ENCODE assay signal across 1 cellular context in genomic region chr16:9090960-9091866, GRCh38.
A peak's percentile ranks its signal among the peaks of the same experiment; 100 is the strongest.
TF ChIP-seq lines count a peak whose summit lies in the region.

HAPSTR1 (plus strand) TSS chr16:9091644; CDS start chr16:9092045, 401 bp downstream.

TF ChIP-seq in HepG2, 621 proteins besides CTCF, POLR2A, EP300 and RAD21 (continued from another document and continues in another):
- TF ChIP-seq ZNF407 (CRISPR knock-in tag; IDR thresholded peaks at IDR 0.05; ENCODE audit: not compliant biosample characterization) (peak; percentile 85), MEIS1 (CRISPR knock-in tag; IDR thresholded peaks at IDR 0.05; ENCODE audit: borderline replicate concordance) (peak; percentile 85), PRDM15 (CRISPR knock-in tag; IDR thresholded peaks at IDR 0.05) (no peak; the same call in 1 of the 2 replicates), ZNF3 (CRISPR knock-in tag; IDR thresholded peaks at IDR 0.05) (0 out of 2 replicates have a peak, but pooled peaks have one; percentile 38), ZNF331 (CRISPR knock-in tag; IDR thresholded peaks at IDR 0.05) (peak; percentile 95), HHEX (CRISPR knock-in tag; IDR thresholded peaks at IDR 0.05) (peak; percentile 57; the same call in 1 of the 2 replicates), ZNF235 (CRISPR knock-in tag; IDR thresholded peaks at IDR 0.05; ENCODE audit: borderline replicate concordance) (peak; percentile 92; the same call in 1 of the 2 replicates), CHCHD3 (CRISPR knock-in tag; IDR thresholded peaks at IDR 0.05) (peak; percentile 83; the same call in 1 of the 2 replicates), MXI1 (IDR thresholded peaks at IDR 0.05; ENCODE audit: borderline replicate concordance, low read depth, low read length) (peak; percentile 91; the same call in 2 of the 3 replicates), ATF3 (CRISPR knock-in tag; IDR thresholded peaks at IDR 0.05) (peak; percentile 89), RORA (CRISPR knock-in tag; IDR thresholded peaks at IDR 0.05) (no peak), XBP1 (CRISPR knock-in tag; IDR thresholded peaks at IDR 0.05) (no peak), ZNF703 (CRISPR knock-in tag; IDR thresholded peaks at IDR 0.05; ENCODE audit: borderline replicate concordance) (no peak), ZNF562 (CRISPR knock-in tag; IDR thresholded peaks at IDR 0.05; ENCODE audit: borderline replicate concordance) (no peak), LBX2 (CRISPR knock-in tag; IDR thresholded peaks at IDR 0.05; ENCODE audit: borderline replicate concordance) (peak; percentile 65; the same call in 1 of the 2 replicates), ZSCAN12 (CRISPR knock-in tag; IDR thresholded peaks at IDR 0.05) (peak; percentile 93), SP5 (CRISPR knock-in tag; IDR thresholded peaks at IDR 0.05; ENCODE audit: borderline replicate concordance, low read depth) (peak; percentile 91; the same call in 1 of the 2 replicates), KLF13 (CRISPR knock-in tag; IDR thresholded peaks at IDR 0.05) (peak; percentile 85; the same call in 1 of the 2 replicates), ZHX1 (CRISPR knock-in tag; IDR thresholded peaks at IDR 0.05; ENCODE audit: low read depth) (peak; percentile 87), GTF2F1 (IDR thresholded peaks at IDR 0.05; ENCODE audit: low read length) (peak; percentile 67), EED (CRISPR knock-in tag; IDR thresholded peaks at IDR 0.05) (peak; percentile 84; the same call in 1 of the 2 replicates), ZNF724P (CRISPR knock-in tag; IDR thresholded peaks at IDR 0.05; ENCODE audit: borderline replicate concordance) (peak; percentile 89), ELK4 (CRISPR knock-in tag; IDR thresholded peaks at IDR 0.05; ENCODE audit: borderline replicate concordance) (no peak; the same call in 1 of the 2 replicates), ASH2L (IDR thresholded peaks at IDR 0.05; ENCODE audit: insufficient read length, low read depth, low read length) (peak; percentile 52), ZFY (CRISPR knock-in tag; IDR thresholded peaks at IDR 0.05) (peak; percentile 98), NCOA2 (CRISPR knock-in tag; IDR thresholded peaks at IDR 0.05) (no peak; the same call in 1 of the 2 replicates), NR2F6 (IDR thresholded peaks at IDR 0.05) (peak; percentile 42; the same call in 1 of the 2 replicates), NR2F6 (CRISPR knock-in tag; IDR thresholded peaks at IDR 0.05) (peak; percentile 42; the same call in 1 of the 2 replicates), CREB1 (IDR thresholded peaks at IDR 0.05) (peak; percentile 94), CREB1 (CRISPR knock-in tag; IDR thresholded peaks at IDR 0.05) (peak; percentile 92), KAT7 (CRISPR knock-in tag; IDR thresholded peaks at IDR 0.05; ENCODE audit: borderline replicate concordance) (peak; percentile 69; the same call in 1 of the 2 replicates), SRSF1 (optimal IDR thresholded peaks at IDR 0.05; ENCODE audit: low read depth, low read length) (peak; percentile 84), ATF7-NPFF (CRISPR knock-in tag; IDR thresholded peaks at IDR 0.05; ENCODE audit: low read depth) (peak; percentile 95; the same call in 1 of the 2 replicates), IKZF1 (IDR thresholded peaks at IDR 0.05) (no peak), GATA4 (IDR thresholded peaks at IDR 0.05; ENCODE audit: borderline replicate concordance, low read depth) (peak; percentile 89), CENPBD1 (CRISPR knock-in tag; IDR thresholded peaks at IDR 0.05; ENCODE audit: borderline replicate concordance, low read depth) (0 out of 2 replicates have a peak, but pooled peaks have one; percentile 85), NR1H2 (CRISPR knock-in tag; IDR thresholded peaks at IDR 0.05; ENCODE audit: borderline replicate concordance, low read depth) (no peak), ZSCAN30 (CRISPR knock-in tag; IDR thresholded peaks at IDR 0.05) (no peak), ZFP1 (CRISPR knock-in tag; IDR thresholded peaks at IDR 0.05) (peak; percentile 71; the same call in 1 of the 2 replicates), RFX1 (IDR thresholded peaks at IDR 0.05) (no peak), ZNF879 (CRISPR knock-in tag; IDR thresholded peaks at IDR 0.05) (peak; percentile 41; the same call in 1 of the 2 replicates), KLF9 (CRISPR knock-in tag; IDR thresholded peaks at IDR 0.05; ENCODE audit: low read depth) (no peak), STAT6 (CRISPR knock-in tag; IDR thresholded peaks at IDR 0.05; ENCODE audit: borderline replicate concordance) (no peak), ZNF451 (CRISPR knock-in tag; IDR thresholded peaks at IDR 0.05) (peak; percentile 95), ZSCAN20 (CRISPR knock-in tag; IDR thresholded peaks at IDR 0.05; ENCODE audit: borderline replicate concordance) (no peak; the same call in 1 of the 2 replicates), FOXO1 (CRISPR knock-in tag; IDR thresholded peaks at IDR 0.05) (peak; percentile 88)
